In genomic region chr1:44059181-44059661, GRCh38 we compare ENCODE assay signal across 36 cellular contexts. TPM values are rescaled to one million over a fixed set of nuclear protein-coding genes. Genes with fewer than 3 reads are reported as not detected.
"Had no signal": no experiment of that assay in that cellular context is flagged by ENCODE, and none has a peak within 500 bp of the region (broad histone marks: within the 10 kb centered on the region; RNA-seq: fewer than 3 reads in every experiment).

No MANE protein-coding gene starts in this region.

- H3K27me3 ChIP-seq: ascending aorta, neutrophil, thyroid gland, upper lobe of right lung had no signal

- H3K9me3 ChIP-seq: ascending aorta, mucosa of descending colon, neutrophil, thyroid gland, upper lobe of right lung had no signal

- H3K27ac ChIP-seq: ascending aorta, neutrophil, thyroid gland, upper lobe of right lung had no signal

- H3K4me3 ChIP-seq: ascending aorta, mucosa of descending colon, smooth muscle cell, thyroid gland, upper lobe of right lung had no signal

- DNase-seq: activated CD4-positive, alpha-beta memory T cell treated with anti-CD3 and anti-CD28 coated beads for 36 hours; activated CD4-positive, alpha-beta T cell treated with anti-CD3 and anti-CD28 coated beads, Interleukin-2, amount 10 ng/mL, durations not matched to agents 24 days and 14 days; activated CD4-positive, CD25-positive, alpha-beta regulatory T cell treated with anti-CD3 and anti-CD28 coated beads, Interleukin-2, amount 50 U/mL, for 72 hours; activated CD8-positive, alpha-beta memory T cell treated with anti-CD3 and anti-CD28 coated beads, Interleukin-2, amount 50 U/mL, for 4 hours; activated gamma-delta T cell; activated naive CD4-positive, alpha-beta T cell treated with anti-CD3 and anti-CD28 coated beads, Interleukin-2, amount 10 ng/mL, durations not matched to agents 7 days and 5 days; activated naive CD8-positive, alpha-beta T cell treated with anti-CD3 and anti-CD28 coated beads, Interleukin-2, amount 10 ng/mL, durations not matched to agents 7 days and 5 days; activated T-cell treated with anti-CD3 and anti-CD28 coated beads, Interleukin-2, amount 50 U/mL, for 24 hours; cortex of kidney; foreskin melanocyte; islet precursor cell; left cardiac atrium; left ventricle myocardium superior; mucosa of descending colon; nephron progenitor cell; stimulated activated CD4-positive, alpha-beta T cell treated with anti-CD3 and anti-CD28 coated beads, Interleukin-1b, Interleukin-23, amount 100 ng/mL, for 48 hours; stimulated activated CD4-positive, alpha-beta T cell treated with anti-CD3 and anti-CD28 coated beads, Interleukin-4, amount 100 ng/mL, for 4 hours; stimulated activated CD8-positive, alpha-beta memory T cell treated with anti-CD3 and anti-CD28 coated beads, Interleukin-4, amount 100 ng/mL, for 48 hours; stimulated activated naive CD8-positive, alpha-beta T cell treated with anti-CD3 and anti-CD28 coated beads, Interleukin-15, amount 100 ng/mL, for 72 hours; substantia nigra; T-helper 17 cell; T1000; thyroid gland; upper lobe of right lung had no signal

- ATAC-seq: left ventricle myocardium superior; stimulated activated memory B cell treated with anti-CD40 and anti-IgM and Interleukin-4, amounts not matched to agents 10 μg/mL and 1 μg/mL and 100 μg/mL, for 72 hours; stimulated activated naive CD8-positive, alpha-beta T cell treated with anti-CD3 and anti-CD28 coated beads, Interleukin-15, amount 100 ng/mL, for 72 hours; T-helper 17 cell; upper lobe of right lung had no signal

- H3K36me3 ChIP-seq: ascending aorta, neutrophil, thyroid gland, upper lobe of right lung had no signal

- H3K4me1 ChIP-seq: ascending aorta, thyroid gland, upper lobe of right lung had no signal

RNA-seq across cellular contexts. Expression of gene KLF17, which starts 59.4 kb away (rescaled TPM):
- total RNA-seq: activated CD4-positive, alpha-beta memory T cell treated with anti-CD3 and anti-CD28 coated beads for 36 hours; activated CD4-positive, alpha-beta T cell treated with anti-CD3 and anti-CD28 coated beads, Interleukin-2, amount 10 ng/mL, durations not matched to agents 24 days and 14 days; activated CD8-positive, alpha-beta memory T cell treated with anti-CD3 and anti-CD28 coated beads for 36 hours; activated naive CD8-positive, alpha-beta T cell treated with anti-CD3 and anti-CD28 coated beads, Interleukin-2, amount 10 ng/mL, durations not matched to agents 7 days and 5 days; ascending aorta; cardiac septum; cerebellum; endothelial cell of umbilical vein; left cardiac atrium; left ventricle myocardium superior; lung microvascular endothelial cell; mesenteric fat pad; osteocyte; progenitor cell of endocrine pancreas; T-helper 17 cell; thyroid gland had no signal
- polyA plus RNA-seq: endothelial cell of umbilical vein, smooth muscle cell had no signal
